Comparison of ENCODE assay signal across 20 cellular contexts in the genomic region with DNA sequence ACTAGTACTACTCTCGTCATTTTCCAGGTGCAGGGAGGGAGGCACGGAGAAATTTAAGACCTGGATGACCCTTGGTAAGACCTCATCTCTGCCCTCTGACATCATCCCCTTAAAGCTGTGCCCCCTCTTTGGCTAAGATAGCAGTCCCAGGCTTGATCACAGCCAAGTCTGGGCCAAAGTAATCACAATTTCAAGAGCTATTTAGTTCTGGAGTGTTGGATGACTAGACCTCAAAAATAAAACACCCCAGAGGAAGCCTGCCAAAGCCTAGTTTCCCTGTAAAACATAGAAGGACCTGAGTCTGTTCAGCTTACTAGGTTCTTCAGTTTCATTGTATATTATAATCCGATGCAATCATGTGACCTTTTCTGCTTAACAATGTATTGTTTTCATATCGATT.
A peak's percentile ranks its signal among the peaks of the same experiment; 100 is the strongest.
DNase-seq lines count a peak whose midpoint lies in the region; ATAC-seq and TF ChIP-seq lines count a peak whose summit lies in the region.
"Had no signal": no experiment of that assay in that cellular context is flagged by ENCODE, and none has a peak within 500 bp of the region (broad histone marks: within the 10 kb centered on the region; RNA-seq: fewer than 3 reads in every experiment).

No MANE protein-coding gene starts in this region.

- ATAC-seq in left lung (peak; percentile 74), GM19455 (IDR thresholded peaks at IDR 0.05; ENCODE audit: unreplicated experiment) (no peak)

- H3K27ac Mint-ChIP-seq in CD8-positive, alpha-beta memory T cell = no peak overlapping the region
- H3K27ac Mint-ChIP-seq: CD14-positive monocyte; CD4-positive, alpha-beta T cell; H9 had no signal

- H3K4me3 ChIP-seq in GM23248 (no peak overlapping the region), left lung (no peak overlapping the region)
- H3K4me3 ChIP-seq in CD8-positive, alpha-beta memory T cell (ENCODE audit: low read length) = no peak overlapping the region
- H3K4me3 ChIP-seq: A549; BLaER1 treated with 17β-estradiol and CSF1 and Interleukin-3, amounts not matched to agents 10 nM and 100 nM had no signal

- H3K4me1 ChIP-seq in GM23248 (ENCODE audit: insufficient read depth) = no peaks in the 10 kb centered on the region
- H3K4me1 ChIP-seq in left lung = no peaks in the 10 kb centered on the region
- H3K4me1 ChIP-seq in CD8-positive, alpha-beta memory T cell (ENCODE audit: insufficient read depth, low read length) = no peaks in the 10 kb centered on the region
- H3K4me1 ChIP-seq: A549; BE2C; BLaER1 treated with 17β-estradiol and CSF1 and Interleukin-3, amounts not matched to agents 10 nM and 100 nM had no signal

- no peaks in the 10 kb centered on the region for H3K79me2 ChIP-seq in GM23248 (ENCODE audit: insufficient read depth)

- peak overlapping the region; percentile 53; the same call in 1 of the 2 replicates for H2AFZ ChIP-seq in GM23248

- no peaks in the 10 kb centered on the region for H3K27me3 Mint-ChIP-seq in CD8-positive, alpha-beta memory T cell
- H3K27me3 Mint-ChIP-seq: CD4-positive, alpha-beta T cell had no signal

- no peak for DNase-seq in GM23248
- DNase-seq in NCI-H1417 treated with DMSO at 0.1 percent for 48 hours (lab: John Stamatoyannopoulos, UW) = peak; percentile 6
- DNase-seq in SHP77 (lab: John Stamatoyannopoulos, UW) = peak; percentile 16 to 33
- DNase-seq in left lung = no peak
- no peak for DNase-seq in CD8-positive, alpha-beta memory T cell
- DNase-seq in islet precursor cell = no peak
- no peak for DNase-seq in cardiac septum (ENCODE audit: low spot score)
- DNase-seq: 8988T; AML-193; BE2C; Calu3; CD4-positive, alpha-beta T cell; COR-L47; DMS79; GDM1 had no signal

- TF ChIP-seq CTCF in left lung (IDR thresholded peaks at IDR 0.05) = no peak

- H3K9me3 ChIP-seq in GM23248 (ENCODE audit: low read depth) (no peaks in the 10 kb centered on the region), left lung (peaks cover 0 to 2% of the 10 kb centered on the region in 2 donors)
- H3K9me3 ChIP-seq in CD8-positive, alpha-beta memory T cell (ENCODE audit: low read length) = no peaks in the 10 kb centered on the region
- H3K9me3 ChIP-seq: A549, BE2C had no signal

- 49 to 76% methylated on average over 3 to 4 of the region's 4 CpGs for WGBS in GM23248 (ENCODE audit: low coverage in 1 of 2, low lambda C conversion rate in 2 of 2, missing lambda C conversion rate in 2 of 2), 2 experiments

- intact Hi-C loops in left lung (cut with DNase I) = no loop called here
- intact Hi-C loops in cardiac septum (cut with DNase I) = no loop called here

- H3K9me3 Mint-ChIP-seq in CD8-positive, alpha-beta memory T cell = peaks cover 0 to 22% (median 6%) of the 10 kb centered on the region in 5 donors
- H3K9me3 Mint-ChIP-seq: CD4-positive, alpha-beta T cell had no signal

- no peak overlapping the region for H3K4me3 Mint-ChIP-seq in CD8-positive, alpha-beta memory T cell
- H3K4me3 Mint-ChIP-seq: CD14-positive monocyte; CD4-positive, alpha-beta T cell; H9 had no signal

- H3K27me3 ChIP-seq in GM23248 (replicated peaks; ENCODE audit: insufficient read depth) (no peaks in the 10 kb centered on the region), left lung (no peaks in the 10 kb centered on the region)
- no peaks in the 10 kb centered on the region for H3K27me3 ChIP-seq in CD8-positive, alpha-beta memory T cell (ENCODE audit: insufficient read depth, low read length, poor library complexity, severe bottlenecking)
- H3K27me3 ChIP-seq: BE2C had no signal

- no peaks in the 10 kb centered on the region for H3K36me3 ChIP-seq in GM23248 (ENCODE audit: low read depth)
- no peaks in the 10 kb centered on the region for H3K36me3 ChIP-seq in left lung
- no peaks in the 10 kb centered on the region for H3K36me3 ChIP-seq in CD8-positive, alpha-beta memory T cell (ENCODE audit: insufficient read depth, low read length)
- H3K36me3 ChIP-seq: BE2C; BLaER1 treated with 17β-estradiol and CSF1 and Interleukin-3, amounts not matched to agents 10 nM and 100 nM had no signal

- no peaks in the 10 kb centered on the region for H3K9me2 ChIP-seq in GM23248 (ENCODE audit: insufficient read depth)

- H3K4me2 ChIP-seq in GM23248 (ENCODE audit: unreplicated experiment) = no peak overlapping the region
- H3K4me2 ChIP-seq: A549; BLaER1 treated with 17β-estradiol and CSF1 and Interleukin-3, amounts not matched to agents 10 nM and 100 nM had no signal

- H4K20me1 ChIP-seq in GM23248 (ENCODE audit: insufficient read depth) = no peaks in the 10 kb centered on the region
- H4K20me1 ChIP-seq: BLaER1 treated with 17β-estradiol and CSF1 and Interleukin-3, amounts not matched to agents 10 nM and 100 nM had no signal

- no peak overlapping the region for H3K9ac ChIP-seq in GM23248
- H3K9ac ChIP-seq: BLaER1 treated with 17β-estradiol and CSF1 and Interleukin-3, amounts not matched to agents 10 nM and 100 nM had no signal

- H3F3A ChIP-seq in GM23248 (ENCODE audit: insufficient read depth) = no peaks in the 10 kb centered on the region

- in situ Hi-C loops in GM23248 (cut with MboI) = no loop called here

- H3K27ac ChIP-seq in GM23248 = no peak overlapping the region
- H3K27ac ChIP-seq in left lung = no peak overlapping the region
- H3K27ac ChIP-seq in CD8-positive, alpha-beta memory T cell (ENCODE audit: low read depth, low read length) = no peak overlapping the region
- H3K27ac ChIP-seq: A549; BLaER1 treated with 17β-estradiol and CSF1 and Interleukin-3, amounts not matched to agents 10 nM and 100 nM had no signal

- POLR2A ChIA-PET in CD8-positive, alpha-beta memory T cell (lab: Charles Lee) = no interaction called here

- H3K36me3 Mint-ChIP-seq in CD8-positive, alpha-beta memory T cell = no peaks in the 10 kb centered on the region
- H3K36me3 Mint-ChIP-seq: CD14-positive monocyte had no signal

- CTCF ChIA-PET in CD8-positive, alpha-beta memory T cell (lab: Charles Lee) = no interaction called here

- no peaks in the 10 kb centered on the region for H3K4me1 Mint-ChIP-seq in CD8-positive, alpha-beta memory T cell
- H3K4me1 Mint-ChIP-seq: CD14-positive monocyte had no signal

Comparison
In these comparisons a context has a peak if more than half of its experiments do, and no peak if none do; other contexts are left out.
1. DNase-seq: peak in NCI-H1417 treated with DMSO at 0.1 percent for 48 hours (single experiment) and SHP77 (2 of 2); none in GM23248 (single experiment), left lung (0 of 2), CD8-positive, alpha-beta memory T cell (0 of 5), islet precursor cell (single experiment) and cardiac septum (single experiment).